Comparison of ENCODE assay signal across 1 cellular context in the genomic region with DNA sequence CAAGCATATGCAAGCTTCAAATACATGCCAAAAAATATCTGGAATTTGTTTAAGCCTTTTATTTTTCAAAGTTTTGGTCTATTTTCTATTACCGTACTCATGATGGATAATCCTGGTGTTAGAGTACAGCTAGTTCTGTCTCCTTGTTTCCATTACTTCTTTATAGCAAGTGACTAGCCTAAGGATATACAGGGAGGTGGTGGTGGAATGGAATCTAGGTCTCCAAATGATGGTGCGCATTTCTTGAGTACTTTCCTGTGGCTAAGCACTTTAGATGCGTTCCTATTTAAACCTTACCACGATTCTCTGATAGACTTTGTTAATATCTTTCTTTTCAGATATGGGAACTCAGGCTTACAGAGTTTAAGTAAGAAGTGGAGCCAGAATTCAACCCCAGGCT.
TF ChIP-seq lines count a peak whose summit lies in the region.

No MANE protein-coding gene starts in this region.

TF ChIP-seq in GM12878, 131 proteins besides CTCF, POLR2A, EP300 and RAD21 (continued from another document):
- TF ChIP-seq, protein P1, sequence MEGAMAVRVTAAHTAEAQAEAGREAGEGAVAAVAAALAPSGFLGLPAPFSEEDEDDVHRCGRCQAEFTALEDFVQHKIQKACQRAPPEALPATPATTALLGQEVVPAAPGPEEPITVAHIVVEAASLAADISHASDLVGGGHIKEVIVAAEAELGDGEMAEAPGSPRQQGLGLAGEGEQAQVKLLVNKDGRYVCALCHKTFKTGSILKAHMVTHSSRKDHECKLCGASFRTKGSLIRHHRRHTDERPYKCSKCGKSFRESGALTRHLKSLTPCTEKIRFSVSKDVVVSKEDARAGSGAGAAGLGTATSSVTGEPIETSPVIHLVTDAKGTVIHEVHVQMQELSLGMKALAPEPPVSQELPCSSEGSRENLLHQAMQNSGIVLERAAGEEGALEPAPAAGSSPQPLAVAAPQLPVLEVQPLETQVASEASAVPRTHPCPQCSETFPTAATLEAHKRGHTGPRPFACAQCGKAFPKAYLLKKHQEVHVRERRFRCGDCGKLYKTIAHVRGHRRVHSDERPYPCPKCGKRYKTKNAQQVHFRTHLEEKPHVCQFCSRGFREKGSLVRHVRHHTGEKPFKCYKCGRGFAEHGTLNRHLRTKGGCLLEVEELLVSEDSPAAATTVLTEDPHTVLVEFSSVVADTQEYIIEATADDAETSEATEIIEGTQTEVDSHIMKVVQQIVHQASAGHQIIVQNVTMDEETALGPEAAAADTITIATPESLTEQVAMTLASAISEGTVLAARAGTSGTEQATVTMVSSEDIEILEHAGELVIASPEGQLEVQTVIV (IDR thresholded peaks at IDR 0.05; ENCODE audit: borderline replicate concordance, partially characterized antibody): no peak
- TF ChIP-seq BMI1 (IDR thresholded peaks at IDR 0.05; ENCODE audit: borderline replicate concordance) (no peak), BACH1 (IDR thresholded peaks at IDR 0.05; ENCODE audit: borderline replicate concordance) (no peak), ZBED1 (IDR thresholded peaks at IDR 0.05; ENCODE audit: borderline replicate concordance) (no peak), ZNF207 (IDR thresholded peaks at IDR 0.05; ENCODE audit: borderline replicate concordance) (no peak), POU2F2 (IDR thresholded peaks at IDR 0.05; ENCODE audit: borderline replicate concordance, low read depth, low read length) (no peak), CEBPB (IDR thresholded peaks at IDR 0.05; ENCODE audit: borderline replicate concordance in 1 of 2, low read depth in 2 of 2, low read length in 2 of 2) (no peak)
- TF ChIP-seq, protein P2, sequence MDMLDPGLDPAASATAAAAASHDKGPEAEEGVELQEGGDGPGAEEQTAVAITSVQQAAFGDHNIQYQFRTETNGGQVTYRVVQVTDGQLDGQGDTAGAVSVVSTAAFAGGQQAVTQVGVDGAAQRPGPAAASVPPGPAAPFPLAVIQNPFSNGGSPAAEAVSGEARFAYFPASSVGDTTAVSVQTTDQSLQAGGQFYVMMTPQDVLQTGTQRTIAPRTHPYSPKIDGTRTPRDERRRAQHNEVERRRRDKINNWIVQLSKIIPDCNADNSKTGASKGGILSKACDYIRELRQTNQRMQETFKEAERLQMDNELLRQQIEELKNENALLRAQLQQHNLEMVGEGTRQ (IDR thresholded peaks at IDR 0.05; ENCODE audit: borderline replicate concordance, low read depth, low read length): no peak
- TF ChIP-seq, protein P3, sequence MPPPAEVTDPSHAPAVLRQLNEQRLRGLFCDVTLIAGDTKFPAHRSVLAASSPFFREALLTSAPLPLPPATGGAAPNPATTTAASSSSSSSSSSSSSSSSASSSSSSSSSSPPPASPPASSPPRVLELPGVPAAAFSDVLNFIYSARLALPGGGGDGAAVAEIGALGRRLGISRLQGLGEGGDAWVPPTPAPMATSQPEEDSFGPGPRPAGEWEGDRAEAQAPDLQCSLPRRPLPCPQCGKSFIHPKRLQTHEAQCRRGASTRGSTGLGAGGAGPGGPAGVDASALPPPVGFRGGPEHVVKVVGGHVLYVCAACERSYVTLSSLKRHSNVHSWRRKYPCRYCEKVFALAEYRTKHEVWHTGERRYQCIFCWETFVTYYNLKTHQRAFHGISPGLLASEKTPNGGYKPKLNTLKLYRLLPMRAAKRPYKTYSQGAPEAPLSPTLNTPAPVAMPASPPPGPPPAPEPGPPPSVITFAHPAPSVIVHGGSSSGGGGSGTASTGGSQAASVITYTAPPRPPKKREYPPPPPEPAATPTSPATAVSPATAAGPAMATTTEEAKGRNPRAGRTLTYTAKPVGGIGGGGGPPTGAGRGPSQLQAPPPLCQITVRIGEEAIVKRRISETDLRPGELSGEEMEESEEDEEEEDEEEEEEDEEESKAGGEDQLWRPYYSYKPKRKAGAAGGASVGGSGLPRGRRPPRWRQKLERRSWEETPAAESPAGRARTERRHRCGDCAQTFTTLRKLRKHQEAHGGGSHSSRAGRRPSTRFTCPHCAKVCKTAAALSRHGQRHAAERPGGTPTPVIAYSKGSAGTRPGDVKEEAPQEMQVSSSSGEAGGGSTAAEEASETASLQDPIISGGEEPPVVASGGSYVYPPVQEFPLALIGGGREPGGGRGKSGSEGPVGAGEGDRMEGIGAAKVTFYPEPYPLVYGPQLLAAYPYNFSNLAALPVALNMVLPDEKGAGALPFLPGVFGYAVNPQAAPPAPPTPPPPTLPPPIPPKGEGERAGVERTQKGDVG (CRISPR knock-in tag; IDR thresholded peaks at IDR 0.05): no peak
- TF ChIP-seq, protein P4, sequence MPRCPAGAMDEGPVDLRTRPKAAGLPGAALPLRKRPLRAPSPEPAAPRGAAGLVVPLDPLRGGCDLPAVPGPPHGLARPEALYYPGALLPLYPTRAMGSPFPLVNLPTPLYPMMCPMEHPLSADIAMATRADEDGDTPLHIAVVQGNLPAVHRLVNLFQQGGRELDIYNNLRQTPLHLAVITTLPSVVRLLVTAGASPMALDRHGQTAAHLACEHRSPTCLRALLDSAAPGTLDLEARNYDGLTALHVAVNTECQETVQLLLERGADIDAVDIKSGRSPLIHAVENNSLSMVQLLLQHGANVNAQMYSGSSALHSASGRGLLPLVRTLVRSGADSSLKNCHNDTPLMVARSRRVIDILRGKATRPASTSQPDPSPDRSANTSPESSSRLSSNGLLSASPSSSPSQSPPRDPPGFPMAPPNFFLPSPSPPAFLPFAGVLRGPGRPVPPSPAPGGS (IDR thresholded peaks at IDR 0.05; ENCODE audit: borderline replicate concordance, insufficient read depth, low read depth, low read length, poor library complexity, severe bottlenecking): no peak
